2 cellular contexts compared by ENCODE assay signal in the genomic region with DNA sequence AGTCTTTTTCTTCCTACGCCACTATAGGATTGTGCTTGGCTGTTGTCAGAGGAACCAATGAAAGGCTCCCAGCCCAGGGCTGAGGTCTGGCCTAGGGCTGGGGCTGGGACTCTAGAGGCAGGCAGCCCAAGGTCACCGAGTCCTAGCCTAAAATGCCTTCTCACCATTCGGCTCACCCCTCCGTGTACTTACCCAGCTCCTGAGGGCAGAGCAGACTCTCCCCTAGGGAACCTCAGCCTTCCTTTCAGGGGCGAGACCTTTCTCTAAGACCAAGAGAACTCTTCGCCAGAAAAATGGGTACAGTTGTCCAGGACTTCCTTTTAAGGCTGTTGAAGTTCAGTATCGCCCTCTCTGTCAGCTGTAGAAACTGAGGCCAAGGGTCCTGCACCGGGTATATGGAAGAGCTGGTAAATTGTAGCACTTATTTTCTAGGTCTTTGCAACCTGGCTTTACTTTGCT.
TF ChIP-seq lines count a peak whose summit lies in the region.

No MANE protein-coding gene starts in this region.

TF ChIP-seq in GM12878, 131 proteins besides CTCF, POLR2A, EP300 and RAD21 (continued from another document):
- no peak for TF ChIP-seq ETV6 (conservative IDR thresholded peaks at IDR 0.05 in 1 of 2, IDR thresholded peaks at IDR 0.05 in 1 of 2; ENCODE audit: borderline replicate concordance in 1 of 2, low read depth in 1 of 2)
- TF ChIP-seq LARP7 (IDR thresholded peaks at IDR 0.05) = no peak
- no peak for TF ChIP-seq CHD4 (IDR thresholded peaks at IDR 0.05)
- TF ChIP-seq, protein P1, sequence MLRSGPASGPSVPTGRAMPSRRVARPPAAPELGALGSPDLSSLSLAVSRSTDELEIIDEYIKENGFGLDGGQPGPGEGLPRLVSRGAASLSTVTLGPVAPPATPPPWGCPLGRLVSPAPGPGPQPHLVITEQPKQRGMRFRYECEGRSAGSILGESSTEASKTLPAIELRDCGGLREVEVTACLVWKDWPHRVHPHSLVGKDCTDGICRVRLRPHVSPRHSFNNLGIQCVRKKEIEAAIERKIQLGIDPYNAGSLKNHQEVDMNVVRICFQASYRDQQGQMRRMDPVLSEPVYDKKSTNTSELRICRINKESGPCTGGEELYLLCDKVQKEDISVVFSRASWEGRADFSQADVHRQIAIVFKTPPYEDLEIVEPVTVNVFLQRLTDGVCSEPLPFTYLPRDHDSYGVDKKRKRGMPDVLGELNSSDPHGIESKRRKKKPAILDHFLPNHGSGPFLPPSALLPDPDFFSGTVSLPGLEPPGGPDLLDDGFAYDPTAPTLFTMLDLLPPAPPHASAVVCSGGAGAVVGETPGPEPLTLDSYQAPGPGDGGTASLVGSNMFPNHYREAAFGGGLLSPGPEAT (IDR thresholded peaks at IDR 0.05; ENCODE audit: low read depth) = no peak
- TF ChIP-seq POLR2AphosphoS5 (IDR thresholded peaks at IDR 0.05; ENCODE audit: low read length) = no peak

TF ChIP-seq in HepG2, 621 proteins besides CTCF, POLR2A, EP300 and RAD21 (continued from another document and continues in another):
- TF ChIP-seq, protein P2, sequence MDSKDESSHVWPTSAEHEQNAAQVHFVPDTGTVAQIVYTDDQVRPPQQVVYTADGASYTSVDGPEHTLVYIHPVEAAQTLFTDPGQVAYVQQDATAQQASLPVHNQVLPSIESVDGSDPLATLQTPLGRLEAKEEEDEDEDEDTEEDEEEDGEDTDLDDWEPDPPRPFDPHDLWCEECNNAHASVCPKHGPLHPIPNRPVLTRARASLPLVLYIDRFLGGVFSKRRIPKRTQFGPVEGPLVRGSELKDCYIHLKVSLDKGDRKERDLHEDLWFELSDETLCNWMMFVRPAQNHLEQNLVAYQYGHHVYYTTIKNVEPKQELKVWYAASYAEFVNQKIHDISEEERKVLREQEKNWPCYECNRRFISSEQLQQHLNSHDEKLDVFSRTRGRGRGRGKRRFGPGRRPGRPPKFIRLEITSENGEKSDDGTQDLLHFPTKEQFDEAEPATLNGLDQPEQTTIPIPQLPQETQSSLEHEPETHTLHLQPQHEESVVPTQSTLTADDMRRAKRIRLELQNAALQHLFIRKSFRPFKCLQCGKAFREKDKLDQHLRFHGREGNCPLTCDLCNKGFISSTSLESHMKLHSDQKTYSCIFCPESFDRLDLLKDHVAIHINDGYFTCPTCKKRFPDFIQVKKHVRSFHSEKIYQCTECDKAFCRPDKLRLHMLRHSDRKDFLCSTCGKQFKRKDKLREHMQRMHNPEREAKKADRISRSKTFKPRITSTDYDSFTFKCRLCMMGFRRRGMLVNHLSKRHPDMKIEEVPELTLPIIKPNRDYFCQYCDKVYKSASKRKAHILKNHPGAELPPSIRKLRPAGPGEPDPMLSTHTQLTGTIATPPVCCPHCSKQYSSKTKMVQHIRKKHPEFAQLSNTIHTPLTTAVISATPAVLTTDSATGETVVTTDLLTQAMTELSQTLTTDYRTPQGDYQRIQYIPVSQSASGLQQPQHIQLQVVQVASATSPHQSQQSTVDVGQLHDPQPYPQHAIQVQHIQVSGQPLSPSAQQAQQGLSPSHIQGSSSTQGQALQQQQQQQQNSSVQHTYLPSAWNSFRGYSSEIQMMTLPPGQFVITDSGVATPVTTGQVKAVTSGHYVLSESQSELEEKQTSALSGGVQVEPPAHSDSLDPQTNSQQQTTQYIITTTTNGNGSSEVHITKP (CRISPR knock-in tag; IDR thresholded peaks at IDR 0.05; ENCODE audit: low read depth) = no peak
- TF ChIP-seq SALL1 (CRISPR knock-in tag; IDR thresholded peaks at IDR 0.05) = 0 out of 2 replicates have a peak, but pooled peaks have one; percentile 7
- TF ChIP-seq, protein P3, sequence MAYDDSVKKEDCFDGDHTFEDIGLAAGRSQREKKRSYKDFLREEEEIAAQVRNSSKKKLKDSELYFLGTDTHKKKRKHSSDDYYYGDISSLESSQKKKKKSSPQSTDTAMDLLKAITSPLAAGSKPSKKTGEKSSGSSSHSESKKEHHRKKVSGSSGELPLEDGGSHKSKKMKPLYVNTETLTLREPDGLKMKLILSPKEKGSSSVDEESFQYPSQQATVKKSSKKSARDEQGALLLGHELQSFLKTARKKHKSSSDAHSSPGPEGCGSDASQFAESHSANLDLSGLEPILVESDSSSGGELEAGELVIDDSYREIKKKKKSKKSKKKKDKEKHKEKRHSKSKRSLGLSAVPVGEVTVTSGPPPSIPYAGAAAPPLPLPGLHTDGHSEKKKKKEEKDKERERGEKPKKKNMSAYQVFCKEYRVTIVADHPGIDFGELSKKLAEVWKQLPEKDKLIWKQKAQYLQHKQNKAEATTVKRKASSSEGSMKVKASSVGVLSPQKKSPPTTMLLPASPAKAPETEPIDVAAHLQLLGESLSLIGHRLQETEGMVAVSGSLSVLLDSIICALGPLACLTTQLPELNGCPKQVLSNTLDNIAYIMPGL (CRISPR knock-in tag; IDR thresholded peaks at IDR 0.05; ENCODE audit: borderline replicate concordance in 1 of 2, low read depth in 1 of 2) = 0 out of 4 replicates have a peak, but pooled peaks of 1 of the 2 experiments have one; percentile 4
- TF ChIP-seq, protein P4, sequence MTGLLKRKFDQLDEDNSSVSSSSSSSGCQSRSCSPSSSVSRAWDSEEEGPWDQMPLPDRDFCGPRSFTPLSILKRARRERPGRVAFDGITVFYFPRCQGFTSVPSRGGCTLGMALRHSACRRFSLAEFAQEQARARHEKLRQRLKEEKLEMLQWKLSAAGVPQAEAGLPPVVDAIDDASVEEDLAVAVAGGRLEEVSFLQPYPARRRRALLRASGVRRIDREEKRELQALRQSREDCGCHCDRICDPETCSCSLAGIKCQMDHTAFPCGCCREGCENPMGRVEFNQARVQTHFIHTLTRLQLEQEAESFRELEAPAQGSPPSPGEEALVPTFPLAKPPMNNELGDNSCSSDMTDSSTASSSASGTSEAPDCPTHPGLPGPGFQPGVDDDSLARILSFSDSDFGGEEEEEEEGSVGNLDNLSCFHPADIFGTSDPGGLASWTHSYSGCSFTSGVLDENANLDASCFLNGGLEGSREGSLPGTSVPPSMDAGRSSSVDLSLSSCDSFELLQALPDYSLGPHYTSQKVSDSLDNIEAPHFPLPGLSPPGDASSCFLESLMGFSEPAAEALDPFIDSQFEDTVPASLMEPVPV (CRISPR knock-in tag; IDR thresholded peaks at IDR 0.05) = 0 out of 2 replicates have a peak, but pooled peaks have one; percentile 8
- peak; percentile 11; the same call in 1 of the 2 replicates for TF ChIP-seq POLR2G (IDR thresholded peaks at IDR 0.05; ENCODE audit: low read depth, low read length)
- TF ChIP-seq FOXP1 (IDR thresholded peaks at IDR 0.05) = no peak
- TF ChIP-seq FOXP1 (CRISPR knock-in tag; IDR thresholded peaks at IDR 0.05) = no peak
- no peak for TF ChIP-seq ZNF225 (CRISPR knock-in tag; IDR thresholded peaks at IDR 0.05)
- TF ChIP-seq AHR (CRISPR knock-in tag; IDR thresholded peaks at IDR 0.05) = 0 out of 2 replicates have a peak, but pooled peaks have one; percentile 18
- no peak for TF ChIP-seq SNRNP70 (IDR thresholded peaks at IDR 0.05; ENCODE audit: low read depth, low read length)
- no peak for TF ChIP-seq ZNF30 (CRISPR knock-in tag; IDR thresholded peaks at IDR 0.05)
- TF ChIP-seq, protein P5, sequence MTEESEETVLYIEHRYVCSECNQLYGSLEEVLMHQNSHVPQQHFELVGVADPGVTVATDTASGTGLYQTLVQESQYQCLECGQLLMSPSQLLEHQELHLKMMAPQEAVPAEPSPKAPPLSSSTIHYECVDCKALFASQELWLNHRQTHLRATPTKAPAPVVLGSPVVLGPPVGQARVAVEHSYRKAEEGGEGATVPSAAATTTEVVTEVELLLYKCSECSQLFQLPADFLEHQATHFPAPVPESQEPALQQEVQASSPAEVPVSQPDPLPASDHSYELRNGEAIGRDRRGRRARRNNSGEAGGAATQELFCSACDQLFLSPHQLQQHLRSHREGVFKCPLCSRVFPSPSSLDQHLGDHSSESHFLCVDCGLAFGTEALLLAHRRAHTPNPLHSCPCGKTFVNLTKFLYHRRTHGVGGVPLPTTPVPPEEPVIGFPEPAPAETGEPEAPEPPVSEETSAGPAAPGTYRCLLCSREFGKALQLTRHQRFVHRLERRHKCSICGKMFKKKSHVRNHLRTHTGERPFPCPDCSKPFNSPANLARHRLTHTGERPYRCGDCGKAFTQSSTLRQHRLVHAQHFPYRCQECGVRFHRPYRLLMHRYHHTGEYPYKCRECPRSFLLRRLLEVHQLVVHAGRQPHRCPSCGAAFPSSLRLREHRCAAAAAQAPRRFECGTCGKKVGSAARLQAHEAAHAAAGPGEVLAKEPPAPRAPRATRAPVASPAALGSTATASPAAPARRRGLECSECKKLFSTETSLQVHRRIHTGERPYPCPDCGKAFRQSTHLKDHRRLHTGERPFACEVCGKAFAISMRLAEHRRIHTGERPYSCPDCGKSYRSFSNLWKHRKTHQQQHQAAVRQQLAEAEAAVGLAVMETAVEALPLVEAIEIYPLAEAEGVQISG (CRISPR knock-in tag; IDR thresholded peaks at IDR 0.05) = no peak
- TF ChIP-seq, protein P6, sequence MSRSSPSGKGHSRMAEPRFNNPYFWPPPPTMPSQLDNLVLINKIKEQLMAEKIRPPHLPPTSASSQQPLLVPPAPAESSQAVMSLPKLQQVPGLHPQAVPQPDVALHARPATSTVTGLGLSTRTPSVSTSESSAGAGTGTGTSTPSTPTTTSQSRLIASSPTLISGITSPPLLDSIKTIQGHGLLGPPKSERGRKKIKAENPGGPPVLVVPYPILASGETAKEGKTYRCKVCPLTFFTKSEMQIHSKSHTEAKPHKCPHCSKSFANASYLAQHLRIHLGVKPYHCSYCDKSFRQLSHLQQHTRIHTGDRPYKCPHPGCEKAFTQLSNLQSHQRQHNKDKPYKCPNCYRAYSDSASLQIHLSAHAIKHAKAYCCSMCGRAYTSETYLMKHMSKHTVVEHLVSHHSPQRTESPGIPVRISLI (CRISPR knock-in tag; IDR thresholded peaks at IDR 0.05; ENCODE audit: borderline replicate concordance) = no peak
- TF ChIP-seq ZNF12 (CRISPR knock-in tag; IDR thresholded peaks at IDR 0.05) = no peak
- no peak for TF ChIP-seq NPAS2 (CRISPR knock-in tag; IDR thresholded peaks at IDR 0.05; ENCODE audit: borderline replicate concordance)
- TF ChIP-seq, protein P7, sequence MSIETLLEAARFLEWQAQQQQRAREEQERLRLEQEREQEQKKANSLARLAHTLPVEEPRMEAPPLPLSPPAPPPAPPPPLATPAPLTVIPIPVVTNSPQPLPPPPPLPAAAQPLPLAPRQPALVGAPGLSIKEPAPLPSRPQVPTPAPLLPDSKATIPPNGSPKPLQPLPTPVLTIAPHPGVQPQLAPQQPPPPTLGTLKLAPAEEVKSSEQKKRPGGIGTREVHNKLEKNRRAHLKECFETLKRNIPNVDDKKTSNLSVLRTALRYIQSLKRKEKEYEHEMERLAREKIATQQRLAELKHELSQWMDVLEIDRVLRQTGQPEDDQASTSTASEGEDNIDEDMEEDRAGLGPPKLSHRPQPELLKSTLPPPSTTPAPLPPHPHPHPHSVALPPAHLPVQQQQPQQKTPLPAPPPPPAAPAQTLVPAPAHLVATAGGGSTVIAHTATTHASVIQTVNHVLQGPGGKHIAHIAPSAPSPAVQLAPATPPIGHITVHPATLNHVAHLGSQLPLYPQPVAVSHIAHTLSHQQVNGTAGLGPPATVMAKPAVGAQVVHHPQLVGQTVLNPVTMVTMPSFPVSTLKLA (IDR thresholded peaks at IDR 0.05) = no peak
- TF ChIP-seq ZNF678 (CRISPR knock-in tag; IDR thresholded peaks at IDR 0.05) = no peak
- no peak for TF ChIP-seq ZNF34 (CRISPR knock-in tag; IDR thresholded peaks at IDR 0.05; ENCODE audit: borderline replicate concordance)
- no peak for TF ChIP-seq ZNF253 (CRISPR knock-in tag; IDR thresholded peaks at IDR 0.05; ENCODE audit: borderline replicate concordance)
- TF ChIP-seq, protein P8, sequence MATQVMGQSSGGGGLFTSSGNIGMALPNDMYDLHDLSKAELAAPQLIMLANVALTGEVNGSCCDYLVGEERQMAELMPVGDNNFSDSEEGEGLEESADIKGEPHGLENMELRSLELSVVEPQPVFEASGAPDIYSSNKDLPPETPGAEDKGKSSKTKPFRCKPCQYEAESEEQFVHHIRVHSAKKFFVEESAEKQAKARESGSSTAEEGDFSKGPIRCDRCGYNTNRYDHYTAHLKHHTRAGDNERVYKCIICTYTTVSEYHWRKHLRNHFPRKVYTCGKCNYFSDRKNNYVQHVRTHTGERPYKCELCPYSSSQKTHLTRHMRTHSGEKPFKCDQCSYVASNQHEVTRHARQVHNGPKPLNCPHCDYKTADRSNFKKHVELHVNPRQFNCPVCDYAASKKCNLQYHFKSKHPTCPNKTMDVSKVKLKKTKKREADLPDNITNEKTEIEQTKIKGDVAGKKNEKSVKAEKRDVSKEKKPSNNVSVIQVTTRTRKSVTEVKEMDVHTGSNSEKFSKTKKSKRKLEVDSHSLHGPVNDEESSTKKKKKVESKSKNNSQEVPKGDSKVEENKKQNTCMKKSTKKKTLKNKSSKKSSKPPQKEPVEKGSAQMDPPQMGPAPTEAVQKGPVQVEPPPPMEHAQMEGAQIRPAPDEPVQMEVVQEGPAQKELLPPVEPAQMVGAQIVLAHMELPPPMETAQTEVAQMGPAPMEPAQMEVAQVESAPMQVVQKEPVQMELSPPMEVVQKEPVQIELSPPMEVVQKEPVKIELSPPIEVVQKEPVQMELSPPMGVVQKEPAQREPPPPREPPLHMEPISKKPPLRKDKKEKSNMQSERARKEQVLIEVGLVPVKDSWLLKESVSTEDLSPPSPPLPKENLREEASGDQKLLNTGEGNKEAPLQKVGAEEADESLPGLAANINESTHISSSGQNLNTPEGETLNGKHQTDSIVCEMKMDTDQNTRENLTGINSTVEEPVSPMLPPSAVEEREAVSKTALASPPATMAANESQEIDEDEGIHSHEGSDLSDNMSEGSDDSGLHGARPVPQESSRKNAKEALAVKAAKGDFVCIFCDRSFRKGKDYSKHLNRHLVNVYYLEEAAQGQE (IDR thresholded peaks at IDR 0.05; ENCODE audit: borderline replicate concordance in 1 of 2, low read depth in 1 of 2, low read length in 2 of 2) = no peak
- no peak for TF ChIP-seq CEBPB (IDR thresholded peaks at IDR 0.05; ENCODE audit: borderline replicate concordance, low read depth, low read length)
- TF ChIP-seq ZBTB20 (CRISPR knock-in tag; IDR thresholded peaks at IDR 0.05; ENCODE audit: borderline replicate concordance, low read depth) = 0 out of 2 replicates have a peak, but pooled peaks have one; percentile 24
- TF ChIP-seq, protein P9, sequence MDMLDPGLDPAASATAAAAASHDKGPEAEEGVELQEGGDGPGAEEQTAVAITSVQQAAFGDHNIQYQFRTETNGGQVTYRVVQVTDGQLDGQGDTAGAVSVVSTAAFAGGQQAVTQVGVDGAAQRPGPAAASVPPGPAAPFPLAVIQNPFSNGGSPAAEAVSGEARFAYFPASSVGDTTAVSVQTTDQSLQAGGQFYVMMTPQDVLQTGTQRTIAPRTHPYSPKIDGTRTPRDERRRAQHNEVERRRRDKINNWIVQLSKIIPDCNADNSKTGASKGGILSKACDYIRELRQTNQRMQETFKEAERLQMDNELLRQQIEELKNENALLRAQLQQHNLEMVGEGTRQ (IDR thresholded peaks at IDR 0.05; ENCODE audit: low read depth, low read length) = no peak
- TF ChIP-seq, protein P9 (CRISPR knock-in tag; IDR thresholded peaks at IDR 0.05; ENCODE audit: borderline replicate concordance) = no peak
- TF ChIP-seq RORA (CRISPR knock-in tag; IDR thresholded peaks at IDR 0.05) = no peak
- TF ChIP-seq ZKSCAN8 (CRISPR knock-in tag; IDR thresholded peaks at IDR 0.05; ENCODE audit: borderline replicate concordance) = no peak
